In the genomic region with DNA sequence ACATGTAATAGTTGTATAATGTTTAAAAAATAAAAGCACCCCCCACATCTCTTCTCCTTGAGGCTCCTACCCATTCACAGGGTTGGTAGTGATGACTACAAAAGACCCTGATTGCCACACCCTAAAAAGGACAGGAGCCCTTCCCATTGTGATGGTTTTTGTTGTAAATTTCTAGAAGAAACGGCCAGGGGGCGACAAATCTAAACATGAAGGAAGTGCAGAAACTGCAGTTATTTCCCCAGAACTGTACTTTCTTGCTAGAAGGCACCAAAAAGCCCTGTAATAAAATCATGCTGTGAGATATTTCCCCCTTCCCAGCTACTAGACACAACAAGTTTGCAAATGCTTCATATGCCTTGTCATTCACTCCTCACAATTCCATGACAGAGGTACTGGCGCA, we compare ENCODE assay signal across 8 cellular contexts. TPM values are rescaled to one million over a fixed set of nuclear protein-coding genes. Genes with fewer than 3 reads are reported as not detected.
DNase-seq lines count a peak whose midpoint lies in the region; ATAC-seq and TF ChIP-seq lines count a peak whose summit lies in the region.

No MANE protein-coding gene starts in this region.

- CTCF ChIA-PET in naive thymus-derived CD4-positive, alpha-beta T cell (lab: Charles Lee), result no interaction called here

- H3K27ac ChIP-seq in naive thymus-derived CD4-positive, alpha-beta T cell (ENCODE audit: low read depth, low read length), result no peak overlapping the region

- TF ChIP-seq CTCF in GM12865 (IDR thresholded peaks at IDR 0.05; ENCODE audit: insufficient read depth, low read depth, low read length, missing control alignments), result peak; percentile 3
- peak; percentile 80 for TF ChIP-seq CTCF in Loucy (conservative IDR thresholded peaks at IDR 0.05; ENCODE audit: low read length)
- TF ChIP-seq CTCF in astrocyte of the cerebellum (IDR thresholded peaks at IDR 0.05; ENCODE audit: low read depth, low read length, missing control alignments), result peak; percentile 43

- POLR2A ChIA-PET in naive thymus-derived CD4-positive, alpha-beta T cell (lab: Charles Lee), result no interaction called here

- H3K4me3 ChIP-seq in GM12865 (ENCODE audit: low read depth, low read length), result no peak overlapping the region
- H3K4me3 ChIP-seq in Loucy (ENCODE audit: low read length, poor library complexity, severe bottlenecking), result no peak overlapping the region
- H3K4me3 ChIP-seq in astrocyte of the cerebellum (ENCODE audit: low read depth, low read length), result no peak overlapping the region
- no peak overlapping the region for H3K4me3 ChIP-seq in naive thymus-derived CD4-positive, alpha-beta T cell (ENCODE audit: low read length)

- H3K36me3 ChIP-seq in Loucy (ENCODE audit: insufficient read depth, low read length), result no peaks in the 10 kb centered on the region
- no peaks in the 10 kb centered on the region for H3K36me3 ChIP-seq in naive thymus-derived CD4-positive, alpha-beta T cell (ENCODE audit: control insufficient read depth in 2 of 3, insufficient read depth in 3 of 3, low read length in 3 of 3)

- intact Hi-C loops in naive thymus-derived CD4-positive, alpha-beta T cell (cut with micrococcal nuclease), result loop anchor here in 1 of 2 donors (1.0 to 5.0 kb wide), 3 partner anchors 45 to 185 kb away; no protein-coding TSS in a partner anchor

- no peak for DNase-seq in GM12865 (ENCODE audit: low read depth)
- DNase-seq in astrocyte of the cerebellum (ENCODE audit: low read depth), result no peak
- no peak for DNase-seq in naive thymus-derived CD4-positive, alpha-beta T cell
- DNase-seq in putamen (ENCODE audit: low spot score), result no peak
- no peak for DNase-seq in G401 (ENCODE audit: low spot score)
- DNase-seq in hepatic stellate cell (ENCODE audit: low spot score), result no peak

- peaks cover 27% of the 10 kb centered on the region for H3K4me1 ChIP-seq in Loucy (ENCODE audit: insufficient read depth, low read length, poor library complexity, severe bottlenecking)
- peaks cover 0 to 5% of the 10 kb centered on the region in 2 donors for H3K4me1 ChIP-seq in naive thymus-derived CD4-positive, alpha-beta T cell (ENCODE audit: control insufficient read depth in 2 of 2, insufficient read depth in 2 of 2, low read length in 2 of 2)

- no peaks in the 10 kb centered on the region for H3K36me3 Mint-ChIP-seq in naive thymus-derived CD4-positive, alpha-beta T cell

- peak overlapping the region; percentile 32; the same call in 1 of the 2 replicates for H2AFZ ChIP-seq in Loucy (ENCODE audit: low read length)

- no peak overlapping the region for H3K9ac ChIP-seq in Loucy (ENCODE audit: low read depth, low read length, poor library complexity, severe bottlenecking)

- H3K4me1 Mint-ChIP-seq in naive thymus-derived CD4-positive, alpha-beta T cell, result peaks cover 0 to 8% (median 0%) of the 10 kb centered on the region in 7 donors

- H3K4me2 ChIP-seq in Loucy (ENCODE audit: low read depth, low read length, poor library complexity, severe bottlenecking), result peak overlapping the region; percentile 0

- in situ Hi-C loops in astrocyte of the cerebellum (cut with HindIII; ENCODE audit: low sequenced_read_pairs) (no loop called here), G401 (cut with HindIII; ENCODE audit: low sequenced_read_pairs) (no loop called here)

- H3K9me2 ChIP-seq in Loucy (replicated peaks; ENCODE audit: low read depth, low read length), result no peaks in the 10 kb centered on the region

- H3K27me3 ChIP-seq in Loucy (ENCODE audit: insufficient read depth, low read length, poor library complexity, severe bottlenecking), result no peaks in the 10 kb centered on the region
- no peaks in the 10 kb centered on the region for H3K27me3 ChIP-seq in naive thymus-derived CD4-positive, alpha-beta T cell (ENCODE audit: control insufficient read depth in 2 of 2, insufficient read depth in 2 of 2, low read length in 2 of 2)

- H3K79me2 ChIP-seq in Loucy (ENCODE audit: insufficient read depth, low read length), result no peaks in the 10 kb centered on the region

- no peak overlapping the region for H3K4me3 Mint-ChIP-seq in naive thymus-derived CD4-positive, alpha-beta T cell

- peak; percentile 26 for ATAC-seq in naive thymus-derived CD4-positive, alpha-beta T cell
- no peak for ATAC-seq in GM19452 (IDR thresholded peaks at IDR 0.05; ENCODE audit: unreplicated experiment)

- no peaks in the 10 kb centered on the region for H4K20me1 ChIP-seq in Loucy (ENCODE audit: insufficient read depth, low read length, poor library complexity, severe bottlenecking)

- peaks cover 13 to 38% (median 20%) of the 10 kb centered on the region in 5 donors for H3K27me3 Mint-ChIP-seq in naive thymus-derived CD4-positive, alpha-beta T cell

- H3F3A ChIP-seq in Loucy (ENCODE audit: low read depth), result no peaks in the 10 kb centered on the region

- no peak overlapping the region for H3K27ac Mint-ChIP-seq in naive thymus-derived CD4-positive, alpha-beta T cell

- peaks cover 0 to 9% (median 3%) of the 10 kb centered on the region in 11 donors for H3K9me3 Mint-ChIP-seq in naive thymus-derived CD4-positive, alpha-beta T cell

- H3K9me3 ChIP-seq in Loucy (ENCODE audit: insufficient read depth, low read depth, low read length), result no peaks in the 10 kb centered on the region
- no peaks in the 10 kb centered on the region for H3K9me3 ChIP-seq in naive thymus-derived CD4-positive, alpha-beta T cell (ENCODE audit: control insufficient read depth in 2 of 3, low read length in 3 of 3)

RNA-seq across cellular contexts. Expression of a gene that starts 10.8 kb away (rescaled TPM):
- 10 to 100 TPM in 2 of 5 experiments, 1 to 10 TPM in 3; 2.0 to 47.6 (median 4.8) TPM for total RNA-seq in naive thymus-derived CD4-positive, alpha-beta T cell
- under 1 TPM; 0.10 to 0.19 TPM for polyA plus RNA-seq in naive thymus-derived CD4-positive, alpha-beta T cell
- total RNA-seq in G401 (2014; rRNA removed; shearing (Covaris generic)), result 1.8 TPM in 1 of 2 replicates, not detected in the other

RNA-seq across cellular contexts. Expression of a gene that starts 17.7 kb away (rescaled TPM):
- total RNA-seq in naive thymus-derived CD4-positive, alpha-beta T cell, result 10 to 100 TPM; 42.6 to 62.2 (median 45.9) TPM
- 10 to 100 TPM; 79.7 to 86.1 TPM for polyA plus RNA-seq in naive thymus-derived CD4-positive, alpha-beta T cell
- 85.4 and 112 TPM in 2 replicates for total RNA-seq in G401 (2014; rRNA removed; shearing (Covaris generic))

Comparison
In these comparisons a context has a peak if more than half of its experiments do, and no peak if none do; other contexts are left out.
1. CTCF ChIP-seq: peak in every context shown above with its lines; median percentile 80 in Loucy; 43 in astrocyte of the cerebellum; 3 in GM12865.